ENCODE assay signal across 17 cellular contexts in the genomic region with DNA sequence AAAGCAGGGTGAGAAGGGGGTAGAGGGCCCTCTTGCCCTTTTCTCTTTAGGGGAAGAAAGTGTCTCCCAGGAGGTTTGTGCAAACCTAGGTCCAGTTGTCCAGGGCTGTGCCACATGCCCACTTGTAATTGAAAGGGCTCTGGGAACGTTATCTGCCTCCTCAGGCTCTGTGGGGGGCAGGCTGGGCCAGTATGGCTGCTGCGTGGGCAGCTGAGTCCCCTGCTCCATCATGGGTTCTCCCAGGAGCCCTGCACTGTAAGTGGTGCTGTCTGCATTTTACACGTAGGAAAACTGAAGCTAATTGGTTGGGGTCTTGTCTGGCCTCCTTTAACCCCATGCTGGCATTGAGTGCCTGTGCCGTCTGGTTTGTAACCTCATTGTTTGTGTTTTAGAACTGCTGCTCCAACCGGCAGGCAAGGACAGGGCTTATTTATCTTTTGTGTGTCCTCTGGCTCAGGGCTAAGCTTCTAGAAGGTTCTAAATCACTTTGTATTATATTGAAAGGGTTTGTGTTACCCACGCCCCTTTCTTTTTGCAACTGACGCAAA.
"Had no signal": no experiment of that assay in that cellular context is flagged by ENCODE, and none has a peak within 500 bp of the region (broad histone marks: within the 10 kb centered on the region; RNA-seq: fewer than 3 reads in every experiment).

No MANE protein-coding gene starts in this region.

- H3K9me3 Mint-ChIP-seq: activated B cell treated with CpG ODN at 0.5 μM for 24 hours; activated CD4-positive, alpha-beta T cell treated with anti-CD3 and anti-CD28 coated beads, Interleukin-2, amount 10 ng/mL, durations not matched to agents 7 days and 5 days; activated naive CD4-positive, alpha-beta T cell treated with anti-CD3 and anti-CD28 coated beads, Interleukin-2, amount 10 ng/mL, durations not matched to agents 7 days and 5 days; activated T-helper 2 cell treated with anti-CD3 and anti-CD28 coated beads, Interferon-gamma antibody, Interleukin-2, Interleukin-4, amounts not matched to agents 10 μg/mL and 5 μg/mL and 100 μg/mL, durations not matched to agents 14 hours and 24 hours and 36 hours; central memory CD8-positive, alpha-beta T cell; T-helper 1 cell treated with Interleukin-12 subunit alpha and Interleukin-12 subunit beta and Interleukin-4 antibody, amounts not matched to agents 30 μg/mL and 1 μg/mL, for 36 hours had no signal

- H3K9me3 ChIP-seq: adrenal gland, prostate gland, right lobe of liver had no signal

- H3K36me3 Mint-ChIP-seq: activated naive CD4-positive, alpha-beta T cell treated with anti-CD3 and anti-CD28 coated beads, Interleukin-2, amount 10 ng/mL, durations not matched to agents 7 days and 5 days; naive thymus-derived CD4-positive, alpha-beta T cell had no signal

- H3K27ac Mint-ChIP-seq: activated B cell treated with CpG ODN at 0.5 μM for 24 hours; activated CD4-positive, alpha-beta T cell treated with anti-CD3 and anti-CD28 coated beads, Interleukin-2, amount 10 ng/mL, durations not matched to agents 7 days and 5 days; activated naive CD4-positive, alpha-beta T cell treated with anti-CD3 and anti-CD28 coated beads, Interleukin-2, amount 10 ng/mL, durations not matched to agents 7 days and 5 days; activated T-helper 2 cell treated with anti-CD3 and anti-CD28 coated beads, Interferon-gamma antibody, Interleukin-2, Interleukin-4, amounts not matched to agents 10 μg/mL and 5 μg/mL and 100 μg/mL, durations not matched to agents 14 hours and 24 hours and 36 hours; T-helper 1 cell treated with Interleukin-12 subunit alpha and Interleukin-12 subunit beta and Interleukin-4 antibody, amounts not matched to agents 30 μg/mL and 1 μg/mL, for 36 hours had no signal

- H3K4me3 ChIP-seq: adrenal gland, prostate gland, right lobe of liver had no signal

- H3K4me1 Mint-ChIP-seq: activated CD4-positive, alpha-beta T cell treated with anti-CD3 and anti-CD28 coated beads, Interleukin-2, amount 10 ng/mL, durations not matched to agents 7 days and 5 days; activated naive CD4-positive, alpha-beta T cell treated with anti-CD3 and anti-CD28 coated beads, Interleukin-2, amount 10 ng/mL, durations not matched to agents 7 days and 5 days; central memory CD8-positive, alpha-beta T cell had no signal

- H3K4me1 ChIP-seq: right lobe of liver had no signal

- DNase-seq: activated B cell treated with CpG ODN at 0.5 μM for 24 hours; activated CD4-positive, alpha-beta T cell treated with anti-CD3 and anti-CD28 coated beads, Interleukin-2, amount 10 ng/mL, durations not matched to agents 7 days and 5 days; activated naive CD4-positive, alpha-beta T cell treated with anti-CD3 and anti-CD28 coated beads, Interleukin-2, amount 10 ng/mL, durations not matched to agents 7 days and 5 days; activated T-cell treated with anti-CD3 and anti-CD28 coated beads for 4 hours; cortex of kidney; erythroblast; hippocampal formation; naive thymus-derived CD4-positive, alpha-beta T cell; occipital lobe; right lobe of liver; stimulated activated naive CD4-positive, alpha-beta T cell treated with Interleukin-2 at 50 U/mL for 16 hours; trophoblast cell had no signal

- H3K27ac ChIP-seq: prostate gland, right lobe of liver had no signal

- H3K27me3 ChIP-seq: adrenal gland, right lobe of liver had no signal

- H3K36me3 ChIP-seq: adrenal gland, prostate gland, right lobe of liver had no signal

- H3K4me3 Mint-ChIP-seq: activated B cell treated with CpG ODN at 0.5 μM for 24 hours; activated CD4-positive, alpha-beta T cell treated with anti-CD3 and anti-CD28 coated beads, Interleukin-2, amount 10 ng/mL, durations not matched to agents 7 days and 5 days; activated naive CD4-positive, alpha-beta T cell treated with anti-CD3 and anti-CD28 coated beads, Interleukin-2, amount 10 ng/mL, durations not matched to agents 7 days and 5 days; central memory CD8-positive, alpha-beta T cell; naive thymus-derived CD4-positive, alpha-beta T cell; T-helper 1 cell treated with Interleukin-12 subunit alpha and Interleukin-12 subunit beta and Interleukin-4 antibody, amounts not matched to agents 30 μg/mL and 1 μg/mL, for 36 hours had no signal
